In genomic region chr18:36089001-36089400, GRCh38 we compare ENCODE assay signal across 21 cellular contexts.
"Had no signal": no experiment of that assay in that cellular context is flagged by ENCODE, and none has a peak within 500 bp of the region (broad histone marks: within the 10 kb centered on the region; RNA-seq: fewer than 3 reads in every experiment).

No MANE protein-coding gene starts in this region.

- DNase-seq: activated B cell treated with CpG ODN at 0.5 μM for 24 hours; activated CD4-positive, alpha-beta T cell treated with anti-CD3 and anti-CD28 coated beads for 1 hour; activated CD4-positive, alpha-beta T cell treated with anti-CD3 and anti-CD28 coated beads, Interleukin-2, amount 50 U/mL, for 48 hours; activated CD8-positive, alpha-beta memory T cell treated with anti-CD3 and anti-CD28 coated beads for 24 hours; activated effector memory CD4-positive, alpha-beta T cell treated with anti-CD3 and anti-CD28 coated beads, Interleukin-2, amount 50 U/mL, for 16 hours; activated naive CD4-positive, alpha-beta T cell treated with Interleukin-2 at 50 U/mL for 16 hours; activated T-cell treated with anti-CD3 and anti-CD28 coated beads, Interleukin-2, amount 50 U/mL, for 4 hours; Kasumi-1; NCI-H1105; NCI-H1436 treated with DMSO at 0.1 percent for 48 hours; NCI-H187; NCI-H2081; NCI-H446; NCI-H524; PC-3; SHP77 treated with DMSO at 0.1 percent for 48 hours; T-helper 2 cell; T1000 had no signal

- ATAC-seq: activated T-cell treated with anti-CD3 and anti-CD28 coated beads, Interleukin-2, amount 50 U/mL, for 4 hours; K562; PC-3 had no signal

- FAIRE-seq: RCC 7860, TTC549 had no signal

- H3K4me3 ChIP-seq: K562 had no signal
